ENCODE assay signal across 17 cellular contexts in the genomic region with DNA sequence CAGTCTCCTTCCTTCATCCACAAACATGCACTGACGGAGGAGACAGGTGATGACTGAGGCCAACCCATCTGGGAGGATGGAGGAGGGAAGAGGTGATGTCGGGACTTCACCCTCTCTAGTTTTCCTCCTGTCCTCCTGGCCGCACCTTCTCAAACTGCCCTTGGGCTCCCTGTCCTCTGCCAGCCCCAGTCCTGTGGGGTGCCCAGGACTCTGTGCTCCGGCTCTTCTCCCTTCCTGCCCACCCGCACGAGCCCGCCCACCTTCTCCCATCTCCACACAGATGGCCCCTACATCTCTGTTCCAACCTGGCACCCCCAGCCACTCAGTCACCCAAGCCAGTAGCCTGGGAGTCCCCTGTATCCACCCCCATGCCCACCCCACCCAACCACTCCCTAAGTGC.
DNase-seq lines count a peak whose midpoint lies in the region; ATAC-seq, FAIRE-seq and TF ChIP-seq lines count a peak whose summit lies in the region.
"Had no signal": no experiment of that assay in that cellular context is flagged by ENCODE, and none has a peak within 500 bp of the region (broad histone marks: within the 10 kb centered on the region; RNA-seq: fewer than 3 reads in every experiment).

No MANE protein-coding gene starts in this region.

- no peaks in the 10 kb centered on the region for H3K36me3 ChIP-seq in neural progenitor cell

- no peaks in the 10 kb centered on the region for H3F3A ChIP-seq in neural progenitor cell (ENCODE audit: low read depth)

- H3K79me2 ChIP-seq in neural progenitor cell (ENCODE audit: low read depth), result no peaks in the 10 kb centered on the region

- ATAC-seq in stimulated activated effector memory CD8-positive, alpha-beta T cell treated with anti-CD3 and anti-CD28 coated beads, Interleukin-12 subunit alpha, Interleukin-12 subunit beta, amount 100 ng/mL, for 72 hours, result peak; percentile 5

- FAIRE-seq in GM12891 (lab: Jason Lieb, UNC), result no peak
- FAIRE-seq: A204.1, GM18507, H54 had no signal

- intact Hi-C loops in activated naive CD4-positive, alpha-beta T cell treated with anti-CD3 and anti-CD28 coated beads for 36 hours (cut with micrococcal nuclease), result no loop called here

- DNase-seq in activated naive CD4-positive, alpha-beta T cell treated with anti-CD3 and anti-CD28 coated beads, Interleukin-2, amount 10 ng/mL, durations not matched to agents 7 days and 5 days, result peak; percentile 11
- DNase-seq in activated naive CD4-positive, alpha-beta T cell treated with anti-CD3 and anti-CD28 coated beads for 36 hours, result no peak
- DNase-seq in chondrocyte (ENCODE audit: low spot score) (peak; percentile 71), neural progenitor cell (ENCODE audit: low spot score) (no peak), GM12891 (ENCODE audit: insufficient read length, low spot score) (no peak), NCI-H1417 (lab: John Stamatoyannopoulos, UW) (no peak), NCI-H510A treated with DMSO at 0.1 percent for 48 hours (lab: John Stamatoyannopoulos, UW) (no peak)
- no peak for DNase-seq in stimulated activated effector memory CD8-positive, alpha-beta T cell treated with anti-CD3 and anti-CD28 coated beads, Interleukin-12 subunit alpha, Interleukin-12 subunit beta, amount 100 ng/mL, for 72 hours (ENCODE audit: low spot score in 2 of 2)
- DNase-seq: C1 segment of cervical spinal cord; Calu3; CD4-positive, alpha-beta T cell; DMS 273 treated with DMSO at 0.1 percent for 48 hours; GM23248 had no signal

- H2AFZ ChIP-seq in neural progenitor cell (replicated peaks), result no peak overlapping the region
- H2AFZ ChIP-seq: GM23248 had no signal

- H3K4me2 ChIP-seq in neural progenitor cell, result no peak overlapping the region

- H3K4me1 ChIP-seq in neural progenitor cell, result peaks cover 25% of the 10 kb centered on the region

- TF ChIP-seq CTCF in chondrocyte (IDR thresholded peaks at IDR 0.05) (no peak), neural progenitor cell (IDR thresholded peaks at IDR 0.05) (no peak)

- H3K27ac ChIP-seq in neural progenitor cell, result no peak overlapping the region
- H3K27ac ChIP-seq: GM23248 had no signal

- H3K27ac Mint-ChIP-seq in activated naive CD4-positive, alpha-beta T cell treated with anti-CD3 and anti-CD28 coated beads, Interleukin-2, amount 10 ng/mL, durations not matched to agents 7 days and 5 days, result no peak overlapping the region
- no peak overlapping the region for H3K27ac Mint-ChIP-seq in activated naive CD4-positive, alpha-beta T cell treated with anti-CD3 and anti-CD28 coated beads for 36 hours
- no peak overlapping the region for H3K27ac Mint-ChIP-seq in chondrocyte (ENCODE audit: unreplicated experiment)
- H3K27ac Mint-ChIP-seq in neural progenitor cell, result no peak overlapping the region
- H3K27ac Mint-ChIP-seq in stimulated activated effector memory CD8-positive, alpha-beta T cell treated with anti-CD3 and anti-CD28 coated beads, Interleukin-12 subunit alpha, Interleukin-12 subunit beta, amount 100 ng/mL, for 72 hours, result no peak overlapping the region
- H3K27ac Mint-ChIP-seq: B cell; CD4-positive, alpha-beta T cell had no signal

- H3K4me3 ChIP-seq in neural progenitor cell, result no peak overlapping the region
- H3K4me3 ChIP-seq: GM23248 had no signal

- TF ChIP-seq POLR2A in GM12891 (IDR thresholded peaks at IDR 0.05; ENCODE audit: low read depth, low read length), result no peak

- no peak overlapping the region for H3K4me3 Mint-ChIP-seq in activated naive CD4-positive, alpha-beta T cell treated with anti-CD3 and anti-CD28 coated beads, Interleukin-2, amount 10 ng/mL, durations not matched to agents 7 days and 5 days
- H3K4me3 Mint-ChIP-seq in activated naive CD4-positive, alpha-beta T cell treated with anti-CD3 and anti-CD28 coated beads for 36 hours, result no peak overlapping the region
- H3K4me3 Mint-ChIP-seq in chondrocyte (ENCODE audit: unreplicated experiment) (no peak overlapping the region), neural progenitor cell (peak overlapping the region; percentile 52)
- H3K4me3 Mint-ChIP-seq in stimulated activated effector memory CD8-positive, alpha-beta T cell treated with anti-CD3 and anti-CD28 coated beads, Interleukin-12 subunit alpha, Interleukin-12 subunit beta, amount 100 ng/mL, for 72 hours, result no peak overlapping the region
- H3K4me3 Mint-ChIP-seq: B cell; CD4-positive, alpha-beta T cell had no signal

- no peaks in the 10 kb centered on the region for H3K9me3 Mint-ChIP-seq in activated naive CD4-positive, alpha-beta T cell treated with anti-CD3 and anti-CD28 coated beads, Interleukin-2, amount 10 ng/mL, durations not matched to agents 7 days and 5 days
- H3K9me3 Mint-ChIP-seq in activated naive CD4-positive, alpha-beta T cell treated with anti-CD3 and anti-CD28 coated beads for 36 hours, result peaks cover 3% of the 10 kb centered on the region
- H3K9me3 Mint-ChIP-seq in chondrocyte (ENCODE audit: low read depth), result peaks cover 2% of the 10 kb centered on the region
- H3K9me3 Mint-ChIP-seq in neural progenitor cell, result peaks cover 2% of the 10 kb centered on the region
- no peaks in the 10 kb centered on the region for H3K9me3 Mint-ChIP-seq in stimulated activated effector memory CD8-positive, alpha-beta T cell treated with anti-CD3 and anti-CD28 coated beads, Interleukin-12 subunit alpha, Interleukin-12 subunit beta, amount 100 ng/mL, for 72 hours

- H4K20me1 ChIP-seq in neural progenitor cell (ENCODE audit: low read depth), result no peaks in the 10 kb centered on the region

- H3K27me3 ChIP-seq in neural progenitor cell, result no peaks in the 10 kb centered on the region

- H3K36me3 Mint-ChIP-seq in activated naive CD4-positive, alpha-beta T cell treated with anti-CD3 and anti-CD28 coated beads, Interleukin-2, amount 10 ng/mL, durations not matched to agents 7 days and 5 days, result no peaks in the 10 kb centered on the region
- no peaks in the 10 kb centered on the region for H3K36me3 Mint-ChIP-seq in activated naive CD4-positive, alpha-beta T cell treated with anti-CD3 and anti-CD28 coated beads for 36 hours (ENCODE audit: low read depth)
- H3K36me3 Mint-ChIP-seq in chondrocyte (ENCODE audit: low read depth), result peaks cover under 1% of the 10 kb centered on the region
- no peaks in the 10 kb centered on the region for H3K36me3 Mint-ChIP-seq in neural progenitor cell
- H3K36me3 Mint-ChIP-seq in stimulated activated effector memory CD8-positive, alpha-beta T cell treated with anti-CD3 and anti-CD28 coated beads, Interleukin-12 subunit alpha, Interleukin-12 subunit beta, amount 100 ng/mL, for 72 hours, result no peaks in the 10 kb centered on the region

- no peaks in the 10 kb centered on the region for H3K4me1 Mint-ChIP-seq in activated naive CD4-positive, alpha-beta T cell treated with anti-CD3 and anti-CD28 coated beads, Interleukin-2, amount 10 ng/mL, durations not matched to agents 7 days and 5 days
- H3K4me1 Mint-ChIP-seq in activated naive CD4-positive, alpha-beta T cell treated with anti-CD3 and anti-CD28 coated beads for 36 hours (ENCODE audit: low read depth), result no peaks in the 10 kb centered on the region
- H3K4me1 Mint-ChIP-seq in chondrocyte (ENCODE audit: low read depth) (peaks cover 5% of the 10 kb centered on the region), neural progenitor cell (peaks cover 12% of the 10 kb centered on the region)
- H3K4me1 Mint-ChIP-seq in stimulated activated effector memory CD8-positive, alpha-beta T cell treated with anti-CD3 and anti-CD28 coated beads, Interleukin-12 subunit alpha, Interleukin-12 subunit beta, amount 100 ng/mL, for 72 hours, result no peaks in the 10 kb centered on the region
- H3K4me1 Mint-ChIP-seq: B cell had no signal

- no peaks in the 10 kb centered on the region for H3K9me3 ChIP-seq in neural progenitor cell (ENCODE audit: low read depth)

- CTCF ChIA-PET in activated naive CD4-positive, alpha-beta T cell treated with anti-CD3 and anti-CD28 coated beads, Interleukin-2, amount 10 ng/mL, durations not matched to agents 7 days and 5 days (lab: Charles Lee), result no interaction called here
- CTCF ChIA-PET in activated naive CD4-positive, alpha-beta T cell treated with anti-CD3 and anti-CD28 coated beads for 36 hours (lab: Charles Lee), result no interaction called here

- no peak overlapping the region for H3K9ac ChIP-seq in neural progenitor cell
- H3K9ac ChIP-seq: GM23248 had no signal

- H3K27me3 Mint-ChIP-seq in activated naive CD4-positive, alpha-beta T cell treated with anti-CD3 and anti-CD28 coated beads, Interleukin-2, amount 10 ng/mL, durations not matched to agents 7 days and 5 days, result peaks cover 34% of the 10 kb centered on the region
- peaks cover 5% of the 10 kb centered on the region for H3K27me3 Mint-ChIP-seq in activated naive CD4-positive, alpha-beta T cell treated with anti-CD3 and anti-CD28 coated beads for 36 hours (ENCODE audit: low read depth)
- peaks cover 17% of the 10 kb centered on the region for H3K27me3 Mint-ChIP-seq in chondrocyte (ENCODE audit: low read depth)
- peaks cover 11% of the 10 kb centered on the region for H3K27me3 Mint-ChIP-seq in neural progenitor cell (ENCODE audit: insufficient read depth, low read depth)

TF ChIP-seq in GM12891, 5 proteins besides CTCF, POLR2A, EP300 and RAD21:
- TF ChIP-seq POU2F2 (IDR thresholded peaks at IDR 0.05; ENCODE audit: low read depth, low read length), result no peak
- TF ChIP-seq POLR2AphosphoS5 (IDR thresholded peaks at IDR 0.05; ENCODE audit: low read depth, low read length), result no peak
- TF ChIP-seq TAF1 (IDR thresholded peaks at IDR 0.05; ENCODE audit: low read depth, low read length), result no peak
- TF ChIP-seq SPI1 (IDR thresholded peaks at IDR 0.05; ENCODE audit: low read depth, low read length), result no peak
- no peak for TF ChIP-seq PAX5 (IDR thresholded peaks at IDR 0.05; ENCODE audit: insufficient read depth, low read length, severe bottlenecking)

Comparison
In these comparisons a context has a peak if more than half of its experiments do, and no peak if none do; other contexts are left out.
1. DNase-seq: peak in activated naive CD4-positive, alpha-beta T cell treated with anti-CD3 and anti-CD28 coated beads, Interleukin-2, amount 10 ng/mL, durations not matched to agents 7 days and 5 days (single experiment) and chondrocyte (single experiment); none in activated naive CD4-positive, alpha-beta T cell treated with anti-CD3 and anti-CD28 coated beads for 36 hours (single experiment), neural progenitor cell (single experiment), stimulated activated effector memory CD8-positive, alpha-beta T cell treated with anti-CD3 and anti-CD28 coated beads, Interleukin-12 subunit alpha, Interleukin-12 subunit beta, amount 100 ng/mL, for 72 hours (0 of 2), GM12891 (single experiment), NCI-H1417 (0 of 3) and NCI-H510A treated with DMSO at 0.1 percent for 48 hours (single experiment).